Comparison of ENCODE assay signal across 26 cellular contexts in the genomic region with DNA sequence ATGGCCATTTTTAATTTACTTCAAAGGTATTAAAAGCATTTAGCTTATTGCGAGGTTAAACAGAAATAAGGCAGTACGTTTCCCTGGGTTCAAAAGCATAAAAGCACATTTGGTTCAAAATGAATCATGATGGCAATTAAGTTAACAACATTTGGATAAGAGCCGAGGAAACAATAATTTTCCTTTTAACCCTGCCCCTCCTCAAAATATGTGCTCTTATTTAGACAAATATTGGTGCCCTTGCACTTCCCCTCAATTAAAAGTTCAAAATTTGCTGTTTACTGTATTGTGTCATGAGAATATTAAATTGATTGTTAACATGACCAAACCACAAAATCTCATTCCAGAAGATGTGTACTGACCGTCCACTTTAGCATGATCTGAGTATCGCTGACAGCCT. TPM values are rescaled to one million over a fixed set of nuclear protein-coding genes. Genes with fewer than 3 reads are reported as not detected.
DNase-seq lines count a peak whose midpoint lies in the region; FAIRE-seq and TF ChIP-seq lines count a peak whose summit lies in the region.
"Had no signal": no experiment of that assay in that cellular context is flagged by ENCODE, and none has a peak within 500 bp of the region (broad histone marks: within the 10 kb centered on the region; RNA-seq: fewer than 3 reads in every experiment).

No MANE protein-coding gene starts in this region.

- H3K36me3 ChIP-seq in HEK293 (ENCODE audit: control insufficient read depth in 2 of 2, insufficient read depth in 1 of 2, low read length in 2 of 2), result peaks cover 5 to 49% of the 10 kb centered on the region in 2 experiments; a peak in 2 of 3 replicates
- no peaks in the 10 kb centered on the region for H3K36me3 ChIP-seq in prostate gland
- H3K36me3 ChIP-seq: BLaER1 had no signal

- H3K4me1 ChIP-seq in HEK293 (ENCODE audit: control insufficient read depth, insufficient read depth, low read length), result peaks cover 3% of the 10 kb centered on the region; the same call in 1 of the 2 replicates
- no peaks in the 10 kb centered on the region for H3K4me1 ChIP-seq in prostate gland (replicated peaks)

- POLR2A ChIA-PET in HEK293 (lab: Yijun Ruan, JAX), result no interaction called here

- H3K27ac ChIP-seq in HEK293 (ENCODE audit: extremely low read depth, low read depth, low read length) (no peak overlapping the region), prostate gland (no peak overlapping the region)
- H3K27ac ChIP-seq: BLaER1 had no signal

- no peaks in the 10 kb centered on the region for H3K9me3 ChIP-seq in HEK293 (ENCODE audit: control insufficient read depth, insufficient read depth, low read depth, low read length)
- H3K9me3 ChIP-seq in prostate gland, result no peaks in the 10 kb centered on the region
- H3K9me3 ChIP-seq: BE2C, BLaER1 had no signal

- TF ChIP-seq CTCF in HEK293 (tag by site-specific recombination; IDR thresholded peaks at IDR 0.05) (no peak), prostate gland (IDR thresholded peaks at IDR 0.05) (no peak)

- TF ChIP-seq POLR2A in prostate gland (IDR thresholded peaks at IDR 0.05), result no peak

- no peaks in the 10 kb centered on the region for H3K27me3 ChIP-seq in prostate gland (replicated peaks; ENCODE audit: insufficient read depth)
- H3K27me3 ChIP-seq: BE2C, BLaER1 had no signal

- DNase-seq in left kidney (ENCODE audit: low read depth, low spot score), result peak; percentile 27
- no peak for DNase-seq in prostate gland (ENCODE audit: low spot score)
- DNase-seq in activated CD4-positive, alpha-beta T cell treated with anti-CD3 and anti-CD28 coated beads, Interleukin-2, amount 50 U/mL, for 1 hour, result no peak
- no peak for DNase-seq in SIG-M5 treated with dmso at 0.1 percent for 504 hours (lab: John Stamatoyannopoulos, UW; ENCODE audit: unreplicated experiment)
- DNase-seq: 8988T; ACHN; BE2C; CD4-positive, alpha-beta memory T cell; CD4-positive, CD25-positive, alpha-beta regulatory T cell; CD8-positive, alpha-beta memory T cell; COR-L47; DMS 273 treated with DMSO at 0.1 percent for 48 hours; DMS153; DMS53; DMS79; DND-41; EL; GDM1 had no signal

- H3K4me3 ChIP-seq in HEK293 (ENCODE audit: low read depth, low read length), result no peak overlapping the region
- no peak overlapping the region for H3K4me3 ChIP-seq in prostate gland
- H3K4me3 ChIP-seq: BLaER1, GM12878 had no signal

- 62% methylated on average over 5 of the region's 5 CpGs for WGBS in prostate gland

- CTCF ChIA-PET in HEK293 (lab: Yijun Ruan, JAX), result no interaction called here

- intact Hi-C loops in prostate gland (cut with DNase I), result no loop called here

- peak; percentile 95 for FAIRE-seq in endometrium (lab: Jason Lieb, UNC)
- FAIRE-seq: A204.1, GM12878 had no signal

TF ChIP-seq in HEK293, 187 proteins besides CTCF, POLR2A, EP300 and RAD21:
- TF ChIP-seq MYNN (tag by site-specific recombination; IDR thresholded peaks at IDR 0.05; ENCODE audit: borderline replicate concordance) (0 out of 2 replicates have a peak, but pooled peaks have one; percentile 61), OSR2 (tag by site-specific recombination; IDR thresholded peaks at IDR 0.05) (peak; percentile 14; the same call in 1 of the 2 replicates), WT1 (tag by site-specific recombination; IDR thresholded peaks at IDR 0.05) (peak; percentile 86), ZNF366 (tag by site-specific recombination; conservative IDR thresholded peaks at IDR 0.05) (0 out of 2 replicates have a peak, but pooled peaks have one; percentile 11), GFI1B (tag by site-specific recombination; IDR thresholded peaks at IDR 0.05) (no peak), ZNF596 (tag by site-specific recombination; IDR thresholded peaks at IDR 0.05) (no peak), ZEB2 (tag by site-specific recombination; IDR thresholded peaks at IDR 0.05) (0 out of 2 replicates have a peak, but pooled peaks have one; percentile 17)
- TF ChIP-seq, protein P1, sequence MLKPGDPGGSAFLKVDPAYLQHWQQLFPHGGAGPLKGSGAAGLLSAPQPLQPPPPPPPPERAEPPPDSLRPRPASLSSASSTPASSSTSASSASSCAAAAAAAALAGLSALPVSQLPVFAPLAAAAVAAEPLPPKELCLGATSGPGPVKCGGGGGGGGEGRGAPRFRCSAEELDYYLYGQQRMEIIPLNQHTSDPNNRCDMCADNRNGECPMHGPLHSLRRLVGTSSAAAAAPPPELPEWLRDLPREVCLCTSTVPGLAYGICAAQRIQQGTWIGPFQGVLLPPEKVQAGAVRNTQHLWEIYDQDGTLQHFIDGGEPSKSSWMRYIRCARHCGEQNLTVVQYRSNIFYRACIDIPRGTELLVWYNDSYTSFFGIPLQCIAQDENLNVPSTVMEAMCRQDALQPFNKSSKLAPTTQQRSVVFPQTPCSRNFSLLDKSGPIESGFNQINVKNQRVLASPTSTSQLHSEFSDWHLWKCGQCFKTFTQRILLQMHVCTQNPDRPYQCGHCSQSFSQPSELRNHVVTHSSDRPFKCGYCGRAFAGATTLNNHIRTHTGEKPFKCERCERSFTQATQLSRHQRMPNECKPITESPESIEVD (tag by site-specific recombination; IDR thresholded peaks at IDR 0.05), result peak; percentile 57
- TF ChIP-seq, protein P2, sequence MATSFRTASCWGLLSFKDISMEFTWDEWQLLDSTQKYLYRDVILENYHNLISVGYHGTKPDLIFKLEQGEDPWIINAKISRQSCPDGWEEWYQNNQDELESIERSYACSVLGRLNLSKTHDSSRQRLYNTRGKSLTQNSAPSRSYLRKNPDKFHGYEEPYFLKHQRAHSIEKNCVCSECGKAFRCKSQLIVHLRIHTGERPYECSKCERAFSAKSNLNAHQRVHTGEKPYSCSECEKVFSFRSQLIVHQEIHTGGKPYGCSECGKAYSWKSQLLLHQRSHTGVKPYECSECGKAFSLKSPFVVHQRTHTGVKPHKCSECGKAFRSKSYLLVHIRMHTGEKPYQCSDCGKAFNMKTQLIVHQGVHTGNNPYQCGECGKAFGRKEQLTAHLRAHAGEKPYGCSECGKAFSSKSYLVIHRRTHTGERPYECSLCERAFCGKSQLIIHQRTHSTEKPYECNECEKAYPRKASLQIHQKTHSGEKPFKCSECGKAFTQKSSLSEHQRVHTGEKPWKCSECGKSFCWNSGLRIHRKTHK (tag by site-specific recombination; IDR thresholded peaks at IDR 0.05), result no peak
- TF ChIP-seq, protein P3, sequence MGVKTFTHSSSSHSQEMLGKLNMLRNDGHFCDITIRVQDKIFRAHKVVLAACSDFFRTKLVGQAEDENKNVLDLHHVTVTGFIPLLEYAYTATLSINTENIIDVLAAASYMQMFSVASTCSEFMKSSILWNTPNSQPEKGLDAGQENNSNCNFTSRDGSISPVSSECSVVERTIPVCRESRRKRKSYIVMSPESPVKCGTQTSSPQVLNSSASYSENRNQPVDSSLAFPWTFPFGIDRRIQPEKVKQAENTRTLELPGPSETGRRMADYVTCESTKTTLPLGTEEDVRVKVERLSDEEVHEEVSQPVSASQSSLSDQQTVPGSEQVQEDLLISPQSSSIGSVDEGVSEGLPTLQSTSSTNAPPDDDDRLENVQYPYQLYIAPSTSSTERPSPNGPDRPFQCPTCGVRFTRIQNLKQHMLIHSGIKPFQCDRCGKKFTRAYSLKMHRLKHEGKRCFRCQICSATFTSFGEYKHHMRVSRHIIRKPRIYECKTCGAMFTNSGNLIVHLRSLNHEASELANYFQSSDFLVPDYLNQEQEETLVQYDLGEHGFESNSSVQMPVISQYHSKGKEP (tag by site-specific recombination; IDR thresholded peaks at IDR 0.05), result 0 out of 2 replicates have a peak, but pooled peaks have one; percentile 14

RNA-seq across cellular contexts. Expression of gene VSIG10L2, which starts 48.7 kb away (rescaled TPM):
- 1 to 10 TPM in 1 of 2 donors, under 1 TPM in 1; 0.14 to 1.3 TPM for total RNA-seq in prostate gland
- total RNA-seq: A673; CD4-positive, alpha-beta memory T cell; CD4-positive, CD25-positive, alpha-beta regulatory T cell; CD8-positive, alpha-beta memory T cell; Daoy; G401; GM12878 had no signal
